ENCODE assay signal across 8 cellular contexts in the genomic region with DNA sequence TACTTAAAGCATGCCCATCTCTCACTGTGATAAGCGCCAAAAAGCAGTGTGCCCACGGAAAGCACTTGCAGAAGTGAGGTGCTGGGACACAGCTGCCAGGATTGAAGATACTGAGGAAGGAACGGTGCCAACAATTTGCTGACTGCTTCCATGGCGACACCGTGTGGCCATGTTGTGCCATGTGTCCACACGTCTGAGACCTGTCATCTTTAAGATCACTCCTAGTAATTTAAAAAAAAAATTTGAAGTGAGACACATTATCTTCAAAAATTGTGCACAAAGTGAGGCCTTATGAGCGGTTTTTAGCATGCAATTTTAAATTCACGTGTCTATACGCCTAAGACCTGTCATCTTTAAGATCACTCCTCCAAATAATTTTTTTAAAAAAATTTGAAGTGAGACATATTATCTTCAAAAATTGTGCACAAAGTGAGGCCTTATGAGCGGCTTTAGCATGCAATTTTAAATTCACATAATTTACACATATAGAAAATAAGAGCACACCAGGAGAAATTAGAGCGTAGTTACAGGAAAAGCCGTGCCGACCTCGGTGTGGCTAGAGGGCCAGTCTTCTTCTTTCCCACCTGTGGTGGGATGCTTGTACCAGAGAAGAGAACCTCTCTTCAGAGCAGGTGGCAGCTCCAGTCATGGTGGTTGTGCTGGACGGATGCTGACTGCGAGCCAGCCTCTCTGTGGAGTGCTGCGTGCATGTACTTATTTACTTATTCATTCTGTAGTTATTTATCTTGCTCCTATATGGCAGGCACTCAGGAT. TPM values are rescaled to one million over a fixed set of nuclear protein-coding genes. Genes with fewer than 3 reads are reported as not detected.
A peak's percentile ranks its signal among the peaks of the same experiment; 100 is the strongest.
DNase-seq lines count a peak whose midpoint lies in the region; FAIRE-seq and TF ChIP-seq lines count a peak whose summit lies in the region.

No MANE protein-coding gene starts in this region.

- H3K79me2 ChIP-seq in H1 (ENCODE audit: control insufficient read depth in 1 of 2, insufficient read depth in 2 of 2, low read length in 2 of 2), result no peaks in the 10 kb centered on the region

- TF ChIP-seq POLR2A in H1 (IDR thresholded peaks at IDR 0.05; ENCODE audit: control extremely low read depth in 1 of 2, low read depth in 2 of 2, low read length in 2 of 2), result no peak

- WGBS in H1 (ENCODE audit: extremely low coverage in 1 of 2, insufficient coverage in 1 of 2, insufficient read length in 1 of 2, insufficient replicate concordance in 2 of 2, low coverage in 1 of 2, low lambda C conversion rate in 2 of 2, missing lambda C conversion rate in 1 of 2), 2 experiments, result 44% methylated on average over 17 of the region's 17 CpGs; no CpG with 5 or more reads in 1 of the 2 experiments

- H3K9me3 Mint-ChIP-seq in type B pancreatic cell, result no peaks in the 10 kb centered on the region

- no peak overlapping the region for H3K27ac Mint-ChIP-seq in type B pancreatic cell

- FAIRE-seq in H1 (lab: Jason Lieb, UNC), result peak; percentile 79

- H3K56ac ChIP-seq in H1 (replicated peaks; ENCODE audit: insufficient read length, low read depth, low read length), result no peak overlapping the region

- H2BK15ac ChIP-seq in H1 (ENCODE audit: low read length), result no peak overlapping the region

- peaks cover 3% of the 10 kb centered on the region for H3K4me1 Mint-ChIP-seq in type B pancreatic cell (ENCODE audit: unreplicated experiment)

- no peak overlapping the region for H2AK5ac ChIP-seq in H1 (ENCODE audit: low read depth, low read length)

- TF ChIP-seq EP300 in H1 (IDR thresholded peaks at IDR 0.05; ENCODE audit: borderline replicate concordance in 1 of 2, low read depth in 2 of 2, low read length in 2 of 2), result no peak

- TF ChIP-seq CTCF in H1 (IDR thresholded peaks at IDR 0.05; ENCODE audit: control extremely low read depth in 1 of 3, insufficient read depth in 1 of 3, low read depth in 1 of 3, low read length in 3 of 3) (peak; percentile 73 to 94 (median 85)), type B pancreatic cell (conservative IDR thresholded peaks at IDR 0.05) (peak; percentile 84)

- no peak overlapping the region for H2BK120ac ChIP-seq in H1 (replicated peaks; ENCODE audit: low read depth, low read length)

- H3K23ac ChIP-seq in H1 (ENCODE audit: insufficient read length), result no peak overlapping the region

- H3K14ac ChIP-seq in H1 (ENCODE audit: insufficient read length), result no peak overlapping the region

- H3K4me1 ChIP-seq in H1 (replicated peaks in 1 of 4; ENCODE audit: control insufficient read depth in 3 of 4, insufficient read depth in 4 of 4, low read length in 3 of 4), result no peaks in the 10 kb centered on the region; a peak in 1 of 7 replicates

- H2AFZ ChIP-seq in H1 (ENCODE audit: low read length), result no peak overlapping the region

- no peak overlapping the region for H4K91ac ChIP-seq in H1 (replicated peaks; ENCODE audit: insufficient read length, low read length)

- no peak overlapping the region for H4K8ac ChIP-seq in H1 (ENCODE audit: extremely low read depth, insufficient read depth, low read length)

- peaks cover 72% of the 10 kb centered on the region for H3K27me3 Mint-ChIP-seq in type B pancreatic cell

- no peak overlapping the region for H2BK20ac ChIP-seq in H1 (ENCODE audit: low read length)

- no peak overlapping the region for H2BK12ac ChIP-seq in H1 (ENCODE audit: low read depth, low read length)

- peaks cover 5 to 19% (median 13%) of the 10 kb centered on the region in 4 experiments for H3K27me3 ChIP-seq in H1 (replicated peaks in 1 of 4; ENCODE audit: control insufficient read depth in 3 of 4, extremely low read depth in 1 of 4, insufficient read depth in 3 of 4, low read length in 3 of 4)

- TF ChIP-seq RAD21 in H1 (IDR thresholded peaks at IDR 0.05 in 1 of 2, conservative IDR thresholded peaks at IDR 0.05 in 1 of 2; ENCODE audit: low read depth in 2 of 2, low read length in 2 of 2), result peak; percentile 76 to 81

- H3K36me3 ChIP-seq in H1 (ENCODE audit: control insufficient read depth in 2 of 4, insufficient read depth in 4 of 4, low read length in 3 of 4), result no peaks in the 10 kb centered on the region

- H3K4me3 ChIP-seq in H1 (ENCODE audit: extremely low read depth in 1 of 4, insufficient read depth in 2 of 4, low read depth in 3 of 4, low read length in 4 of 4), result no peak overlapping the region

- no peak overlapping the region for H2BK5ac ChIP-seq in H1 (ENCODE audit: low read depth, low read length)

- no peaks in the 10 kb centered on the region for H3K36me3 Mint-ChIP-seq in type B pancreatic cell

- H3K9ac ChIP-seq in H1 (replicated peaks in 1 of 4; ENCODE audit: extremely low read depth in 1 of 4, low read depth in 3 of 4, low read length in 3 of 4), result no peak overlapping the region

- no peak overlapping the region for H3K18ac ChIP-seq in H1 (ENCODE audit: extremely low read depth, low read length)

- no peaks in the 10 kb centered on the region for H3K9me3 ChIP-seq in H1 (ENCODE audit: insufficient read depth in 2 of 2, low read depth in 1 of 2, low read length in 1 of 2)

- H3K4ac ChIP-seq in H1 (replicated peaks; ENCODE audit: insufficient read length, low read depth, low read length), result no peak overlapping the region

- no peak overlapping the region for H3K4me3 Mint-ChIP-seq in type B pancreatic cell

- POLR2A ChIA-PET in H1 (lab: Charles Lee; ENCODE audit: partially characterized antibody), result no interaction called here

- peak; percentile 63 for DNase-seq in SIG-M5 treated with dmso at 0.1 percent for 504 hours (lab: John Stamatoyannopoulos, UW; ENCODE audit: unreplicated experiment)
- no peak for DNase-seq in SIG-M5 (lab: John Stamatoyannopoulos, UW)
- peak; percentile 12 for DNase-seq in NCI-H1694 treated with DMSO at 0.1 percent for 48 hours (lab: John Stamatoyannopoulos, UW)
- DNase-seq in activated CD4-positive, alpha-beta T cell treated with anti-CD3 and anti-CD28 coated beads for 4 hours, result peak; percentile 45 to 49
- peak in 1 of 2 experiments; percentile 61 for DNase-seq in H1 (ENCODE audit: low read depth in 1 of 2, low spot score in 2 of 2)
- DNase-seq in myocyte (ENCODE audit: low read depth), result peak; percentile 81
- no peak for DNase-seq in type B pancreatic cell (ENCODE audit: extremely low spot score, unreplicated experiment)
- DNase-seq in T1000 (lab: John Stamatoyannopoulos, UW), result no peak

- peaks cover 13% of the 10 kb centered on the region; the same call in 1 of the 2 replicates for H3K23me2 ChIP-seq in H1 (ENCODE audit: low read depth, low read length)

- H3K27ac ChIP-seq in H1 (ENCODE audit: low read depth, low read length), result no peak overlapping the region

- H3K4me2 ChIP-seq in H1 (ENCODE audit: insufficient read depth in 1 of 2, low read depth in 2 of 2, low read length in 2 of 2), result no peak overlapping the region

- CTCF ChIA-PET in H1 (lab: Charles Lee; ENCODE audit: partially characterized antibody), result interaction anchor here (0.6 to 2.2 kb wide), 9 partner anchors 10 to 391 kb away, joined by 3 to 9 read pairs (median 3); no protein-coding TSS in a partner anchor

- H3K79me1 ChIP-seq in H1 (ENCODE audit: low read depth, low read length), result no peaks in the 10 kb centered on the region

- H4K5ac ChIP-seq in H1 (ENCODE audit: insufficient read length, low read depth, low read length), result no peak overlapping the region

- peaks cover 0 to 2% of the 10 kb centered on the region in 2 experiments for H4K20me1 ChIP-seq in H1 (replicated peaks in 1 of 2; ENCODE audit: control insufficient read depth in 1 of 2, insufficient read depth in 2 of 2, low read length in 2 of 2)

TF ChIP-seq in H1, 55 proteins besides CTCF, POLR2A, EP300 and RAD21:
- TF ChIP-seq SP2 (IDR thresholded peaks at IDR 0.05; ENCODE audit: low read length) (no peak), KDM5A (IDR thresholded peaks at IDR 0.05; ENCODE audit: low read length) (no peak), YY1 (IDR thresholded peaks at IDR 0.05; ENCODE audit: low read depth, low read length) (0 out of 2 replicates have a peak, but pooled peaks have one; percentile 15), SIN3A (conservative IDR thresholded peaks at IDR 0.05 in 1 of 2, IDR thresholded peaks at IDR 0.05 in 1 of 2; ENCODE audit: low read depth in 1 of 2, low read length in 2 of 2) (peak in 1 of 2 experiments; percentile 75; a peak in 1 of 4 replicates)
- TF ChIP-seq, protein P1, sequence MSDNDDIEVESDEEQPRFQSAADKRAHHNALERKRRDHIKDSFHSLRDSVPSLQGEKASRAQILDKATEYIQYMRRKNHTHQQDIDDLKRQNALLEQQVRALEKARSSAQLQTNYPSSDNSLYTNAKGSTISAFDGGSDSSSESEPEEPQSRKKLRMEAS (IDR thresholded peaks at IDR 0.05), result peak; percentile 69

RNA-seq across cellular contexts. Expression of a gene that starts 21.4 kb away (rescaled TPM):
- 7.7 TPM in 2 replicates for total RNA-seq in H1 (2021; fragmentation: NEBNext Ultra II Directional; extraction: Animal tissue kit (Norgen Biotek cat#: 25700))
- 6.5 and 8.5 TPM in 2 replicates for polyA plus RNA-seq in H1 (2011; rRNA removed)
- 8.5 TPM for polyA plus RNA-seq in H1 (2011; cell fraction: cytosol; rRNA removed)
- polyA plus RNA-seq in H1 (2011; cell fraction: nucleus; rRNA removed), result 32.2 TPM
- 6.1 to 9.2 TPM (median 6.8 TPM) in 4 replicates for polyA plus RNA-seq in H1 (2012, experiment 1 of 2)
- polyA plus RNA-seq in H1 (2012, experiment 2 of 2), result 6.1 TPM
- polyA plus RNA-seq in H1 (2013, experiment 1 of 2), result 7.0 TPM
- polyA plus RNA-seq in H1 (2013, experiment 2 of 2), result 7.1 TPM
- polyA minus RNA-seq in H1 (2011; rRNA and poly(A)+ RNA removed), result 7.1 and 11.7 TPM in 2 replicates
- polyA minus RNA-seq in H1 (2011; cell fraction: cytosol; rRNA and poly(A)+ RNA removed), result 8.1 TPM
- polyA minus RNA-seq in H1 (2011; cell fraction: nucleus; rRNA and poly(A)+ RNA removed), result 14.3 TPM
- total RNA-seq in myocyte (0.75 and 2.4 TPM in 2 replicates), type B pancreatic cell (ENCODE audit: low replicate concordance) (0.45 and 3.4 TPM in 2 replicates)
- 0.58 TPM for polyA plus RNA-seq in myocyte (2012)

Comparison
In these comparisons a context has a peak if more than half of its experiments do, and no peak if none do; other contexts are left out.
1. DNase-seq: peak in SIG-M5 treated with dmso at 0.1 percent for 504 hours (single experiment), NCI-H1694 treated with DMSO at 0.1 percent for 48 hours (single experiment), activated CD4-positive, alpha-beta T cell treated with anti-CD3 and anti-CD28 coated beads for 4 hours (2 of 2) and myocyte (single experiment); none in SIG-M5 (single experiment), type B pancreatic cell (single experiment) and T1000 (single experiment).